Comparison of ENCODE assay signal across 16 cellular contexts in the genomic region with DNA sequence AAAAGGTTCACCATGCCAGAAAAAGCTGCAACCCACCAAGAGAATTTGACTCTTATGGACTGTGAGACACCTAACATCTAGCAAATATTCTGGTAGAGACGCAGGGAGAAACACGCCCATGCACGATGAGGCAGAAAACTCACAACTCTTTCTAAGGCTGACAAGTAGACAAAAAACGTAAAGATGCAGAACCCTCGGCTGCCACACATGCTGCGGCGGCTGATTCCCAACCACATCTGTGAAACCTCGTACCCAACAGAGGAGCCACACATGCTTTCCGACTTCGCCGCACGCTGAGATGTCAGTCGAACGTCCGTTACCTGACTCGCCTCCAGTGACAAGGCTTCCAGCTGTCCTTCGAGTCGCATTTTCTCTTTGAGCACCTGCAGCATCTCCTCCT. TPM values are rescaled to one million over a fixed set of nuclear protein-coding genes. Genes with fewer than 3 reads are reported as not detected.
DNase-seq lines count a peak whose midpoint lies in the region; ATAC-seq lines count a peak whose summit lies in the region.
"Had no signal": no experiment of that assay in that cellular context is flagged by ENCODE, and none has a peak within 500 bp of the region (broad histone marks: within the 10 kb centered on the region; RNA-seq: fewer than 3 reads in every experiment).

No MANE protein-coding gene starts in this region.

- no peaks in the 10 kb centered on the region for H3K9me3 ChIP-seq in CD4-positive, alpha-beta memory T cell (ENCODE audit: control insufficient read depth in 1 of 2, low read length in 2 of 2)
- H3K9me3 ChIP-seq: left ventricle myocardium inferior, mucosa of descending colon, right atrium auricular region had no signal

- CTCF ChIA-PET in CD4-positive, alpha-beta memory T cell (lab: Charles Lee; ENCODE audit: partially characterized antibody) = interaction anchor here (1.2 kb wide), 1 partner anchor 99 kb away, joined by 4 read pairs; no protein-coding TSS in a partner anchor

- no peaks in the 10 kb centered on the region for H3K27me3 Mint-ChIP-seq in CD4-positive, alpha-beta memory T cell
- H3K27me3 Mint-ChIP-seq: B cell, IgD-negative memory B cell had no signal

- no peaks in the 10 kb centered on the region for H3K9me3 Mint-ChIP-seq in CD4-positive, alpha-beta memory T cell
- H3K9me3 Mint-ChIP-seq: IgD-negative memory B cell had no signal

- H3K4me1 Mint-ChIP-seq in CD4-positive, alpha-beta memory T cell = peaks cover 0 to 15% (median 7%) of the 10 kb centered on the region in 4 donors

- DNase-seq in activated CD8-positive, alpha-beta memory T cell treated with anti-CD3 and anti-CD28 coated beads, Interleukin-2, amount 50 U/mL, for 4 hours = peak; percentile 42
- DNase-seq in activated T-cell treated with anti-CD3 and anti-CD28 coated beads, Interleukin-2, amount 50 U/mL, for 48 hours = peak; percentile 59 to 68
- DNase-seq in inferior parietal cortex (ENCODE audit: extremely low spot score) = peak; percentile 32
- DNase-seq in stimulated activated CD4-positive, alpha-beta T cell treated with anti-CD3 and anti-CD28 coated beads, Interleukin-2, amount 100 ng/mL, for 48 hours = peak; percentile 9 to 26
- DNase-seq in CD4-positive, alpha-beta memory T cell = no peak
- DNase-seq: central memory CD4-positive, alpha-beta T cell; effector CD4-positive, alpha-beta T cell; left ventricle myocardium inferior; mucosa of descending colon; NCI-H2029; NCI-H510A had no signal

- no peak overlapping the region for H3K4me3 Mint-ChIP-seq in CD4-positive, alpha-beta memory T cell
- H3K4me3 Mint-ChIP-seq: B cell, IgD-negative memory B cell had no signal

- intact Hi-C loops in CD4-positive, alpha-beta memory T cell (cut with micrococcal nuclease) = no loop called here

- no peaks in the 10 kb centered on the region for H3K27me3 ChIP-seq in CD4-positive, alpha-beta memory T cell (ENCODE audit: insufficient read depth, low read length)
- H3K27me3 ChIP-seq: right atrium auricular region had no signal

- H3K27ac Mint-ChIP-seq in CD4-positive, alpha-beta memory T cell = peak overlapping the region in 3 of 7 donors; percentile 37 to 74 (median 70)

- H3K36me3 ChIP-seq in CD4-positive, alpha-beta memory T cell (ENCODE audit: insufficient read depth, low read length) = peaks cover 46% of the 10 kb centered on the region

- peaks cover 49 to 62% of the 10 kb centered on the region in 2 donors for H3K36me3 Mint-ChIP-seq in CD4-positive, alpha-beta memory T cell

- POLR2A ChIA-PET in CD4-positive, alpha-beta memory T cell (lab: Charles Lee; ENCODE audit: partially characterized antibody) = no interaction called here

- no peak overlapping the region for H3K27ac ChIP-seq in CD4-positive, alpha-beta memory T cell (ENCODE audit: low read depth, low read length)
- H3K27ac ChIP-seq: left ventricle myocardium inferior, right atrium auricular region had no signal

- H3K4me1 ChIP-seq in CD4-positive, alpha-beta memory T cell (ENCODE audit: insufficient read depth, low read length) = no peaks in the 10 kb centered on the region

- no peak overlapping the region for H3K4me3 ChIP-seq in CD4-positive, alpha-beta memory T cell (ENCODE audit: low read length in 2 of 2)
- H3K4me3 ChIP-seq: left ventricle myocardium inferior, mucosa of descending colon, right atrium auricular region had no signal

- ATAC-seq in HG02798 (IDR thresholded peaks at IDR 0.05; ENCODE audit: poor library complexity, unreplicated experiment) (no peak), esophagus mucosa (no peak)
- ATAC-seq: mucosa of descending colon had no signal

RNA-seq across cellular contexts. Expression of a gene that starts 21.8 kb away (rescaled TPM):
- 31.2 TPM for total RNA-seq in esophagus mucosa
- total RNA-seq in CD4-positive, alpha-beta memory T cell = 10 to 100 TPM; 64.1 to 67.6 TPM
- polyA plus RNA-seq in CD4-positive, alpha-beta memory T cell = 10 to 100 TPM in 1 of 2 donors, under 1 TPM in 1; 0.35 to 12.5 TPM

RNA-seq across cellular contexts. Expression of a gene that starts 45.2 kb away (rescaled TPM):
- total RNA-seq in esophagus mucosa = 35.8 TPM
- total RNA-seq in CD4-positive, alpha-beta memory T cell = 100 to 1,000 TPM in 1 of 2 experiments, 10 to 100 TPM in 1; 95.6 to 101 TPM
- polyA plus RNA-seq in CD4-positive, alpha-beta memory T cell = 10 to 100 TPM; 21.0 to 44.4 TPM

Comparison
In these comparisons a context has a peak if more than half of its experiments do, and no peak if none do; other contexts are left out.
1. DNase-seq: peak in activated CD8-positive, alpha-beta memory T cell treated with anti-CD3 and anti-CD28 coated beads, Interleukin-2, amount 50 U/mL, for 4 hours (single experiment), activated T-cell treated with anti-CD3 and anti-CD28 coated beads, Interleukin-2, amount 50 U/mL, for 48 hours (2 of 2), inferior parietal cortex (single experiment) and stimulated activated CD4-positive, alpha-beta T cell treated with anti-CD3 and anti-CD28 coated beads, Interleukin-2, amount 100 ng/mL, for 48 hours (2 of 2); none in CD4-positive, alpha-beta memory T cell (0 of 5).